Comparison of ENCODE assay signal across 1 cellular context in the genomic region with DNA sequence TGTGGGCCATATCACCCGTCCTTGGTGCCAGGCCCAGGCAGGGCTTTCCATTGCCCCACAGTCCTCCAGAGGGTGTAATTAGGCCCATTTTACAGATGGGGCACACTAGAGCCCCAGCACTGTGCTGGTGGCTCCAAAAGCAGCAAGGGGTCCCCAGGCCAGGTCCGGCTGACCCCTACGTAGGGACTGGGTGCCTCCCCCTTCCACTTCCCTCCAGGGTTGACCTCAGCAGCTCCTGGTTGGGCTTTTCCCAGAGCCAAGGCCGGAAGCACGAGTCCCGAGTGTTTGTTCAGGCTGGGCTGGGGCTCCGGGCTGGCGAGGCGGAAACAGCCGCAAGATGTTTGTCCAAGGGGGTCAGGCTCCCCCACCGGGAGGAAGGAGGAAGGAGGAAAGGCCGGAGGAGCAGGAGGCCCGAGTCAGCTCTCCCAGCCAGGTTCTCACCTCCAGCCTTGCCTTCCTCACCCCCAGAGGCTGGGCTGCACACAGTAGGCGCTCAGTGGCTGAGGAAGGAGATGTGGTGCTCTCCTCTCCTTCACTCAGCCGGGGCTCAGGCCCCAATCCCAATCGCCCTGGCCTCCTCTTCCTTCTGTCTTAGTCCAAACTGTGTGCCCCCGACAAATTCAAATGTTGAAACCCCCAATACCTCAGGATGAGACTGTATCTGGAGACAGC.
TF ChIP-seq lines count a peak whose summit lies in the region.

No MANE protein-coding gene starts in this region.

TF ChIP-seq in IMR-90, 13 proteins besides CTCF, POLR2A, EP300 and RAD21:
- TF ChIP-seq, protein P1, sequence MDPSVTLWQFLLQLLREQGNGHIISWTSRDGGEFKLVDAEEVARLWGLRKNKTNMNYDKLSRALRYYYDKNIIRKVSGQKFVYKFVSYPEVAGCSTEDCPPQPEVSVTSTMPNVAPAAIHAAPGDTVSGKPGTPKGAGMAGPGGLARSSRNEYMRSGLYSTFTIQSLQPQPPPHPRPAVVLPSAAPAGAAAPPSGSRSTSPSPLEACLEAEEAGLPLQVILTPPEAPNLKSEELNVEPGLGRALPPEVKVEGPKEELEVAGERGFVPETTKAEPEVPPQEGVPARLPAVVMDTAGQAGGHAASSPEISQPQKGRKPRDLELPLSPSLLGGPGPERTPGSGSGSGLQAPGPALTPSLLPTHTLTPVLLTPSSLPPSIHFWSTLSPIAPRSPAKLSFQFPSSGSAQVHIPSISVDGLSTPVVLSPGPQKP (IDR thresholded peaks at IDR 0.05; ENCODE audit: borderline replicate concordance, low read depth, low read length): no peak
- no peak for TF ChIP-seq RFX5 (IDR thresholded peaks at IDR 0.05; ENCODE audit: low read depth, low read length)
- no peak for TF ChIP-seq USF2 (IDR thresholded peaks at IDR 0.05; ENCODE audit: low read depth, low read length)
- no peak for TF ChIP-seq CEBPB (IDR thresholded peaks at IDR 0.05; ENCODE audit: low read depth, low read length)
- TF ChIP-seq MXI1 (IDR thresholded peaks at IDR 0.05; ENCODE audit: borderline replicate concordance, low read depth, low read length): no peak
- TF ChIP-seq FOS (IDR thresholded peaks at IDR 0.05; ENCODE audit: low read depth, low read length): no peak
